Comparison of ENCODE assay signal across 29 cellular contexts in the genomic region with DNA sequence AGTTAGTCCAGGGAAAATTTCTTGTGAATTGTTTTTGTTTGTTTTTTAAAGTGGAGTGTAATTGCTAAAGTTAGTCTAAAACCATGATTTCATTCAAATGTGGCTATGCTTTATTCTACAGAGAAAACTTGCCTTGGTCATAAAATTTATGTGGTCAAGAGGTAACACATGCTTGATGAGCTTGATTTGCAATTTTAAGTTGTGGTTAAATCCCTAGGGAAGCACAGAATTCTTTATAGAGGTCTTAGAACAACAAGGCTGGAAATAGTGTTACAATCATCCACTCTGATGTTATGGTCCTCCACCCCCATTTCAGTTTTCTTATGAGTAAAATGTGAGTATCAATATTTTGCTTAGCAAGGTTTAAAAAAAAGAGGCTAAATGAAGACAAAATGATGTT.
"Had no signal": no experiment of that assay in that cellular context is flagged by ENCODE, and none has a peak within 500 bp of the region (broad histone marks: within the 10 kb centered on the region; RNA-seq: fewer than 3 reads in every experiment).

No MANE protein-coding gene starts in this region.

- DNase-seq: activated B cell treated with CpG ODN at 0.5 μM for 24 hours; activated CD4-positive, alpha-beta T cell treated with anti-CD3 and anti-CD28 coated beads for 48 hours; activated CD4-positive, alpha-beta T cell treated with anti-CD3 and anti-CD28 coated beads, Interleukin-2, amount 50 U/mL, for 1 hour; activated CD4-positive, alpha-beta T cell treated with anti-CD3 and anti-CD28 coated beads, Interleukin-2, amount 50 U/mL, for 48 hours; activated CD8-positive, alpha-beta memory T cell treated with anti-CD3 and anti-CD28 coated beads for 24 hours; activated CD8-positive, alpha-beta T cell treated with anti-CD3 and anti-CD28 coated beads for 36 hours; activated effector memory CD4-positive, alpha-beta T cell treated with Interleukin-2 at 50 U/mL for 16 hours; activated gamma-delta T cell treated with Interleukin-2 at 50 U/mL for 16 hours; activated naive CD4-positive, alpha-beta T cell treated with anti-CD3 and anti-CD28 coated beads, Interleukin-2, amount 50 U/mL, for 16 hours; activated naive CD4-positive, alpha-beta T cell treated with Interleukin-2 at 50 U/mL for 16 hours; activated T-cell treated with anti-CD3 and anti-CD28 coated beads, Interleukin-2, amount 50 U/mL, for 4 hours; amygdala; aorta; body of pancreas; caudate nucleus; cortex of kidney; effector CD8-positive, alpha-beta T cell; esophagus squamous epithelium; foreskin melanocyte; heart right ventricle; T-helper 1 cell; T-helper 17 cell; T1000; WERI-Rb-1 had no signal

- H3K4me3 ChIP-seq: body of pancreas, esophagus squamous epithelium, gastroesophageal sphincter, heart right ventricle had no signal

- H3K27me3 Mint-ChIP-seq: activated B cell treated with CpG ODN at 0.5 μM for 24 hours; activated CD8-positive, alpha-beta T cell treated with anti-CD3 and anti-CD28 coated beads for 36 hours; activated naive CD8-positive, alpha-beta T cell; activated T-helper 17 cell treated with anti-CD3 and anti-CD28 coated beads, Interleukin-2, amount 50 U/mL, for 72 hours; T-helper 17 cell had no signal

- H3K4me1 Mint-ChIP-seq: activated B cell treated with CpG ODN at 0.5 μM for 24 hours; activated T-helper 17 cell treated with anti-CD3 and anti-CD28 coated beads, Interleukin-2, amount 50 U/mL, for 72 hours; T-helper 17 cell had no signal

- H3K36me3 Mint-ChIP-seq: activated naive CD8-positive, alpha-beta T cell had no signal

- ATAC-seq: activated CD4-positive, CD25-positive, alpha-beta regulatory T cell treated with anti-CD3 and anti-CD28 coated beads, Interleukin-2, amount 50 U/mL, for 24 hours; activated CD8-positive, alpha-beta T cell treated with anti-CD3 and anti-CD28 coated beads for 36 hours; activated T-cell treated with anti-CD3 and anti-CD28 coated beads, Interleukin-2, amount 50 U/mL, for 4 hours; activated T-helper 17 cell treated with anti-CD3 and anti-CD28 coated beads, Interleukin-2, amount 50 U/mL, for 72 hours; body of pancreas; gastroesophageal sphincter; heart right ventricle; T-helper 17 cell had no signal

- H3K27ac Mint-ChIP-seq: activated B cell treated with CpG ODN at 0.5 μM for 24 hours; activated CD8-positive, alpha-beta T cell treated with anti-CD3 and anti-CD28 coated beads for 36 hours; activated naive CD8-positive, alpha-beta T cell; activated T-helper 17 cell treated with anti-CD3 and anti-CD28 coated beads, Interleukin-2, amount 50 U/mL, for 72 hours; T-helper 17 cell; T-helper 2 cell treated with Interferon-gamma antibody and Interleukin-4, amounts not matched to agents 5 μg/mL and 100 μg/mL, for 36 hours had no signal

- H3K4me3 Mint-ChIP-seq: activated B cell treated with CpG ODN at 0.5 μM for 24 hours; activated CD8-positive, alpha-beta T cell treated with anti-CD3 and anti-CD28 coated beads for 36 hours; activated naive CD8-positive, alpha-beta T cell; activated T-cell treated with anti-CD3 and anti-CD28 coated beads, Interleukin-2, amount 50 U/mL, for 4 hours; activated T-helper 17 cell treated with anti-CD3 and anti-CD28 coated beads, Interleukin-2, amount 50 U/mL, for 72 hours; T-helper 17 cell; T-helper 2 cell treated with Interferon-gamma antibody and Interleukin-4, amounts not matched to agents 5 μg/mL and 100 μg/mL, for 36 hours had no signal
